Comparison of ENCODE assay signal across 1 cellular context in genomic region chr16:8963825-8964441, GRCh38.
TF ChIP-seq lines count a peak whose summit lies in the region.

Gene USP7, minus strand, starts transcription at chr16:8963906. Its CDS starts 621 bp downstream, at chr16:8963285.

TF ChIP-seq in HepG2, 621 proteins besides CTCF, POLR2A, EP300 and RAD21 (continued from another document and continues in another):
- TF ChIP-seq ZNF646 (CRISPR knock-in tag; IDR thresholded peaks at IDR 0.05): peak; percentile 29; the same call in 1 of the 2 replicates
- TF ChIP-seq ATF4 (CRISPR knock-in tag; IDR thresholded peaks at IDR 0.05): 0 out of 4 replicates have a peak, but pooled peaks of 1 of the 2 experiments have one; percentile 35
- TF ChIP-seq ZNF44 (CRISPR knock-in tag; IDR thresholded peaks at IDR 0.05): no peak
- TF ChIP-seq ZNF605 (CRISPR knock-in tag; IDR thresholded peaks at IDR 0.05): peak; percentile 89
- no peak for TF ChIP-seq HMGXB3 (CRISPR knock-in tag; IDR thresholded peaks at IDR 0.05; ENCODE audit: borderline replicate concordance)
- no peak for TF ChIP-seq ZFP37 (CRISPR knock-in tag; IDR thresholded peaks at IDR 0.05; ENCODE audit: borderline replicate concordance)
- no peak for TF ChIP-seq NAIF1 (CRISPR knock-in tag; IDR thresholded peaks at IDR 0.05; ENCODE audit: borderline replicate concordance)
- peak; percentile 59 for TF ChIP-seq MXD3 (CRISPR knock-in tag; IDR thresholded peaks at IDR 0.05)
- no peak for TF ChIP-seq ZBTB49 (CRISPR knock-in tag; IDR thresholded peaks at IDR 0.05; ENCODE audit: borderline replicate concordance)
- TF ChIP-seq MEIS1 (CRISPR knock-in tag; IDR thresholded peaks at IDR 0.05; ENCODE audit: borderline replicate concordance): peak; percentile 50; the same call in 1 of the 2 replicates
- no peak for TF ChIP-seq ZNF18 (CRISPR knock-in tag; IDR thresholded peaks at IDR 0.05; ENCODE audit: insufficient replicate concordance)
- TF ChIP-seq ZNF784 (CRISPR knock-in tag; IDR thresholded peaks at IDR 0.05; ENCODE audit: borderline replicate concordance): 0 out of 2 replicates have a peak, but pooled peaks have one; percentile 44
- TF ChIP-seq ZEB1 (IDR thresholded peaks at IDR 0.05; ENCODE audit: insufficient replicate concordance, low read depth): peak; percentile 53
- TF ChIP-seq POLR2AphosphoS5 (IDR thresholded peaks at IDR 0.05; ENCODE audit: low read depth, low read length): peak; percentile 62
- TF ChIP-seq ZKSCAN1 (IDR thresholded peaks at IDR 0.05; ENCODE audit: low read length): no peak
- no peak for TF ChIP-seq ZNF121 (CRISPR knock-in tag; IDR thresholded peaks at IDR 0.05)
- no peak for TF ChIP-seq GTF3A (CRISPR knock-in tag; conservative IDR thresholded peaks at IDR 0.05)
- peak; percentile 72 for TF ChIP-seq BCL6 (CRISPR knock-in tag; IDR thresholded peaks at IDR 0.05)
- peak; percentile 73 for TF ChIP-seq POLR2G (IDR thresholded peaks at IDR 0.05; ENCODE audit: low read depth, low read length)
- 0 out of 2 replicates have a peak, but pooled peaks have one; percentile 27 for TF ChIP-seq KLF11 (CRISPR knock-in tag; IDR thresholded peaks at IDR 0.05)
- TF ChIP-seq HIC2 (CRISPR knock-in tag; IDR thresholded peaks at IDR 0.05; ENCODE audit: low read depth): no peak
- TF ChIP-seq ZNF766 (CRISPR knock-in tag; IDR thresholded peaks at IDR 0.05; ENCODE audit: borderline replicate concordance): 0 out of 2 replicates have a peak, but pooled peaks have one; percentile 20
- TF ChIP-seq LCORL (IDR thresholded peaks at IDR 0.05): no peak
- peak; percentile 18; the same call in 1 of the 2 replicates for TF ChIP-seq LCORL (CRISPR knock-in tag; IDR thresholded peaks at IDR 0.05)
- TF ChIP-seq KMT2A (CRISPR knock-in tag; IDR thresholded peaks at IDR 0.05): peak; percentile 92
- no peak for TF ChIP-seq ZNF468 (CRISPR knock-in tag; IDR thresholded peaks at IDR 0.05)
- no peak for TF ChIP-seq ZNF251 (CRISPR knock-in tag; IDR thresholded peaks at IDR 0.05)
- TF ChIP-seq IRF1 (CRISPR knock-in tag; IDR thresholded peaks at IDR 0.05; ENCODE audit: low read depth): no peak
- peak; percentile 39; the same call in 1 of the 2 replicates for TF ChIP-seq ZBTB14 (CRISPR knock-in tag; IDR thresholded peaks at IDR 0.05)
- TF ChIP-seq ZFP36L2 (CRISPR knock-in tag; IDR thresholded peaks at IDR 0.05): no peak
- TF ChIP-seq ZNF263 (CRISPR knock-in tag; IDR thresholded peaks at IDR 0.05): peak; percentile 11; the same call in 1 of the 2 replicates
- TF ChIP-seq DRAP1 (CRISPR knock-in tag; IDR thresholded peaks at IDR 0.05): peak; percentile 79
- TF ChIP-seq SNRNP70 (IDR thresholded peaks at IDR 0.05; ENCODE audit: low read depth, low read length): no peak
- TF ChIP-seq SSRP1 (CRISPR knock-in tag; IDR thresholded peaks at IDR 0.05): no peak
- no peak for TF ChIP-seq ARNT2 (CRISPR knock-in tag; IDR thresholded peaks at IDR 0.05; ENCODE audit: low read depth)
- TF ChIP-seq ZNF549 (CRISPR knock-in tag; IDR thresholded peaks at IDR 0.05): no peak
- TF ChIP-seq KDM2A (CRISPR knock-in tag; IDR thresholded peaks at IDR 0.05; ENCODE audit: borderline replicate concordance, low read depth): peak; percentile 95
- TF ChIP-seq GPN1 (CRISPR knock-in tag; IDR thresholded peaks at IDR 0.05; ENCODE audit: borderline replicate concordance): 0 out of 2 replicates have a peak, but pooled peaks have one; percentile 7
